In genomic region chr11:107564877-107565218, GRCh38 we compare ENCODE assay signal across 8 cellular contexts. TPM values are rescaled to one million over a fixed set of nuclear protein-coding genes. Genes with fewer than 3 reads are reported as not detected.
A peak's percentile ranks its signal among the peaks of the same experiment; 100 is the strongest.
DNase-seq lines count a peak whose midpoint lies in the region; ATAC-seq and TF ChIP-seq lines count a peak whose summit lies in the region.

No MANE protein-coding gene starts in this region.

- no peaks in the 10 kb centered on the region for H4K20me1 ChIP-seq in Karpas-422 (ENCODE audit: insufficient read depth, low read depth, low read length)

- peak overlapping the region; percentile 94 for H3K4me3 Mint-ChIP-seq in natural killer cell

- H3K4me3 ChIP-seq in AG10803 (ENCODE audit: low read length) (peak overlapping the region; percentile 81), Karpas-422 (ENCODE audit: low read length) (peak overlapping the region; percentile 69), dorsolateral prefrontal cortex (peak overlapping the region; percentile 62 to 99 (median 85))

- H3K4me1 Mint-ChIP-seq in natural killer cell = peaks cover 27 to 39% of the 10 kb centered on the region in 2 donors

- intact Hi-C loops in dorsolateral prefrontal cortex (cut with DNase I) = loop anchor here in 1 of 2 donors (5.0 kb wide), 1 partner anchor 108 kb away; the partner anchor contains the start of gene CWF19L2
- intact Hi-C loops in natural killer cell (cut with micrococcal nuclease) = loop anchor here (1.0 kb wide), 1 partner anchor 108 kb away; the partner anchor contains the start of gene CWF19L2

- H3K9me3 Mint-ChIP-seq in natural killer cell = no peaks in the 10 kb centered on the region

- peaks cover 52% of the 10 kb centered on the region for H3K79me2 ChIP-seq in Karpas-422 (ENCODE audit: low read length)

- ATAC-seq in GM19467 (IDR thresholded peaks at IDR 0.05; ENCODE audit: unreplicated experiment) (peak; percentile 1), natural killer cell (peak in 1 of 3 donors; percentile 1)

- no peak for DNase-seq in AG10803 (ENCODE audit: low read depth)
- no peak for DNase-seq in Karpas-422
- no peak for DNase-seq in dorsolateral prefrontal cortex
- DNase-seq in natural killer cell = no peak
- DNase-seq in cortex of kidney (lab: John Stamatoyannopoulos, UW) = no peak
- no peak for DNase-seq in NCI-H2171 (lab: John Stamatoyannopoulos, UW)
- no peak for DNase-seq in C1 segment of cervical spinal cord (lab: John Stamatoyannopoulos, UW)

- H3K27ac Mint-ChIP-seq in natural killer cell = peak overlapping the region; percentile 91 to 93

- no peak for TF ChIP-seq CTCF in AG10803 (conservative IDR thresholded peaks at IDR 0.05; ENCODE audit: low read length)
- no peak for TF ChIP-seq CTCF in dorsolateral prefrontal cortex (IDR thresholded peaks at IDR 0.05 in 54 of 56, conservative IDR thresholded peaks at IDR 0.05 in 2 of 56; ENCODE audit: low read depth in 1 of 56, partially characterized antibody in 56 of 56)
- no peak for TF ChIP-seq CTCF in natural killer cell (IDR thresholded peaks at IDR 0.05)

- peak overlapping the region; percentile 76 for H3K9ac ChIP-seq in Karpas-422 (ENCODE audit: low read length)

- peaks cover 0 to under 1% of the 10 kb centered on the region in 2 donors for H3K27me3 Mint-ChIP-seq in natural killer cell (ENCODE audit: low read depth in 2 of 2)

- peaks cover 66% of the 10 kb centered on the region for H3K4me1 ChIP-seq in Karpas-422 (ENCODE audit: low read length)

- H3K36me3 ChIP-seq in Karpas-422 (ENCODE audit: insufficient read depth, low read length) = peaks cover 4% of the 10 kb centered on the region; the same call in 1 of the 2 replicates

- peak overlapping the region; percentile 76; the same call in 1 of the 2 replicates for H2AFZ ChIP-seq in Karpas-422 (ENCODE audit: low read length)

- H3K27ac ChIP-seq in Karpas-422 (ENCODE audit: low read length) = peak overlapping the region; percentile 81
- peak overlapping the region in 57 of 59 donors; percentile 10 to 95 (median 84) for H3K27ac ChIP-seq in dorsolateral prefrontal cortex

- no peaks in the 10 kb centered on the region; the same call in 1 of the 2 replicates for H3K9me2 ChIP-seq in Karpas-422 (replicated peaks; ENCODE audit: insufficient read depth, low read length)

- H3K9me3 ChIP-seq in Karpas-422 (ENCODE audit: low read length) = no peaks in the 10 kb centered on the region

- peak overlapping the region; percentile 74 for H3K4me2 ChIP-seq in Karpas-422 (ENCODE audit: low read depth, low read length, poor library complexity, severe bottlenecking)

- H3K27me3 ChIP-seq in Karpas-422 (ENCODE audit: low read length) = no peaks in the 10 kb centered on the region
- H3K27me3 ChIP-seq in dorsolateral prefrontal cortex = peaks cover 0 to 3% (median 0%) of the 10 kb centered on the region in 45 donors

- H3K36me3 Mint-ChIP-seq in natural killer cell = peaks cover 1% of the 10 kb centered on the region

RNA-seq across cellular contexts. Expression of gene ALKBH8, which starts 0.7 kb away (rescaled TPM):
- total RNA-seq in Karpas-422 (2014; rRNA removed; shearing (Covaris generic); ENCODE audit: low replicate concordance) = 21.8 and 24.9 TPM in 2 replicates
- total RNA-seq in dorsolateral prefrontal cortex (10 to 100 TPM in 27 of 120 experiments, 1 to 10 TPM in 93; 2.9 to 14.5 (median 8.3) TPM), natural killer cell (10 to 100 TPM in 1 of 3 donors, 1 to 10 TPM in 2; 6.9 to 11.8 (median 9.0) TPM)

RNA-seq across cellular contexts. Expression of gene ELMOD1, which starts 26.1 kb away (rescaled TPM):
- 0.65 and 2.0 TPM in 2 replicates for total RNA-seq in Karpas-422 (2014; rRNA removed; shearing (Covaris generic); ENCODE audit: low replicate concordance)
- total RNA-seq in dorsolateral prefrontal cortex (100 to 1,000 TPM in 59 of 120 experiments, 10 to 100 TPM in 61; 25.6 to 132 (median 99.7) TPM), natural killer cell (not detected)
